Comparison of ENCODE assay signal across 11 cellular contexts in the genomic region with DNA sequence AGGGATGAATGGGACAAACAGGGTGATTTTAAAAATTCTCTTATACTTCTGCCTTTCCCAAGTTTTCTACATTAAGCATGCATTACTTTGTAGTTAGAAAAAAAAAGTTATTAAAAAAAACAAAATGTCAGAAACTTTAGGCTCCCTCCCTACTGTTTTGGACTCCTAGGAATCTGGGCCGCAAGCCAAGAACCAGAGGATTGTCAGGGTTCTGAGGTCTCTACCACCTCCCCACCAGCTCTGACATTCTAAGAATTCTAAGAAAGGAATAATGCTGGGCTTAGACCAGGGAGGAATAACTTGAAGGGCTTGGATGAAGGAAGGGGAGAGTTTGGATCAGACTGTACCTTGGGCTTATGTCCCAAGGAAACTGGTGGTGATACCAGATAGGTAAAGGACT. TPM values are rescaled to one million over a fixed set of nuclear protein-coding genes. Genes with fewer than 3 reads are reported as not detected.
A peak's percentile ranks its signal among the peaks of the same experiment; 100 is the strongest.
DNase-seq lines count a peak whose midpoint lies in the region; ATAC-seq and TF ChIP-seq lines count a peak whose summit lies in the region.
"Had no signal": no experiment of that assay in that cellular context is flagged by ENCODE, and none has a peak within 500 bp of the region (broad histone marks: within the 10 kb centered on the region; RNA-seq: fewer than 3 reads in every experiment).

No MANE protein-coding gene starts in this region.

- no peaks in the 10 kb centered on the region for H3K9me2 ChIP-seq in Karpas-422 (replicated peaks; ENCODE audit: insufficient read depth, low read length)

- no peak overlapping the region for H3K27ac ChIP-seq in CD8-positive, alpha-beta memory T cell (ENCODE audit: low read depth, low read length)
- H3K27ac ChIP-seq in Karpas-422 (ENCODE audit: low read length): no peak overlapping the region

- no peak overlapping the region for H2AFZ ChIP-seq in Karpas-422 (ENCODE audit: low read length)

- peaks cover 40% of the 10 kb centered on the region for H3K4me1 ChIP-seq in CD8-positive, alpha-beta memory T cell (ENCODE audit: insufficient read depth, low read length)
- peaks cover 43% of the 10 kb centered on the region for H3K4me1 ChIP-seq in Karpas-422 (ENCODE audit: low read length)

- no peak for DNase-seq in CD8-positive, alpha-beta memory T cell
- DNase-seq in Karpas-422 (no peak), astrocyte of the hippocampus (ENCODE audit: low read depth, low spot score) (peak; percentile 83), GM13977 (ENCODE audit: low spot score) (no peak)
- DNase-seq in stimulated activated CD4-positive, alpha-beta T cell treated with anti-CD3 and anti-CD28 coated beads, Interleukin-15, amount 100 ng/mL, for 24 hours: no peak
- DNase-seq: stimulated activated CD4-positive, alpha-beta T cell treated with anti-CD3 and anti-CD28 coated beads, Interleukin-12 subunit alpha, Interleukin-12 subunit beta, amount 100 ng/mL, for 4 hours had no signal

- no peaks in the 10 kb centered on the region for H3K36me3 ChIP-seq in CD8-positive, alpha-beta memory T cell (ENCODE audit: insufficient read depth, low read length)
- peaks cover 14% of the 10 kb centered on the region; the same call in 1 of the 2 replicates for H3K36me3 ChIP-seq in Karpas-422 (ENCODE audit: insufficient read depth, low read length)

- no peaks in the 10 kb centered on the region for H4K20me1 ChIP-seq in Karpas-422 (ENCODE audit: insufficient read depth, low read depth, low read length)

- POLR2A ChIA-PET in CD8-positive, alpha-beta memory T cell (lab: Charles Lee): interaction anchor here (2.1 kb wide), 1 partner anchor 66 kb away, joined by 6 read pairs; the partner anchor contains the start of genes CREB3 and TLN1

- in situ Hi-C loops in GM13977 (cut with MboI; ENCODE audit: low pct_unique_long_range_greater_than_20kb, low sequenced_read_pairs, unreplicated experiment): loop anchor here (10.0 kb wide), 1 partner anchor 59 kb away; no protein-coding TSS in a partner anchor

- ATAC-seq in HG03139 (IDR thresholded peaks at IDR 0.05; ENCODE audit: unreplicated experiment): no peak

- peak overlapping the region; percentile 80 for H3K4me2 ChIP-seq in Karpas-422 (ENCODE audit: low read depth, low read length, poor library complexity, severe bottlenecking)

- TF ChIP-seq CTCF in nephron (IDR thresholded peaks at IDR 0.05; ENCODE audit: unreplicated experiment in 3 of 3): no peak
- no peak for TF ChIP-seq CTCF in GM13977 (IDR thresholded peaks at IDR 0.05; ENCODE audit: extremely low read depth, insufficient read depth, missing control alignments)

- CTCF ChIA-PET in CD8-positive, alpha-beta memory T cell (lab: Charles Lee): interaction anchor here (1.6 to 8.6 kb wide), 8 partner anchors 8 to 62 kb away, joined by 3 to 82 read pairs (median 10); partner anchors contain the start of genes CCDC107 and RMRP

- H3K9me3 Mint-ChIP-seq in CD8-positive, alpha-beta memory T cell: no peaks in the 10 kb centered on the region
- H3K9me3 Mint-ChIP-seq in nephron: no peaks in the 10 kb centered on the region

- H3K36me3 Mint-ChIP-seq in CD8-positive, alpha-beta memory T cell: peaks cover 2 to 6% (median 5%) of the 10 kb centered on the region in 3 donors
- peaks cover 9% of the 10 kb centered on the region for H3K36me3 Mint-ChIP-seq in nephron (ENCODE audit: low read depth)

- H3K27me3 Mint-ChIP-seq in CD8-positive, alpha-beta memory T cell: peaks cover 0 to 2% of the 10 kb centered on the region in 2 donors
- no peaks in the 10 kb centered on the region for H3K27me3 Mint-ChIP-seq in nephron (ENCODE audit: low read depth)

- H3K4me3 Mint-ChIP-seq in CD8-positive, alpha-beta memory T cell: peak overlapping the region in 6 of 7 donors; percentile 16 to 91 (median 68)
- peak overlapping the region; percentile 73 to 87 (median 85) for H3K4me3 Mint-ChIP-seq in nephron

- H3K9ac ChIP-seq in Karpas-422 (ENCODE audit: low read length): no peak overlapping the region

- H3K9me3 ChIP-seq in CD8-positive, alpha-beta memory T cell (ENCODE audit: low read length): no peaks in the 10 kb centered on the region
- no peaks in the 10 kb centered on the region for H3K9me3 ChIP-seq in Karpas-422 (ENCODE audit: low read length)

- no peaks in the 10 kb centered on the region for H3K27me3 ChIP-seq in CD8-positive, alpha-beta memory T cell (ENCODE audit: insufficient read depth, low read length, poor library complexity, severe bottlenecking)
- no peaks in the 10 kb centered on the region for H3K27me3 ChIP-seq in Karpas-422 (ENCODE audit: low read length)

- no peak overlapping the region for H3K4me3 ChIP-seq in CD8-positive, alpha-beta memory T cell (ENCODE audit: low read length)
- H3K4me3 ChIP-seq in Karpas-422 (ENCODE audit: low read length): no peak overlapping the region

- peak overlapping the region in 5 of 8 donors; percentile 10 to 78 (median 45) for H3K27ac Mint-ChIP-seq in CD8-positive, alpha-beta memory T cell
- H3K27ac Mint-ChIP-seq in nephron: peak overlapping the region; percentile 78 to 85 (median 84)

- H3K79me2 ChIP-seq in Karpas-422 (ENCODE audit: low read length): peaks cover 32% of the 10 kb centered on the region

- peaks cover 41 to 56% (median 52%) of the 10 kb centered on the region in 3 donors for H3K4me1 Mint-ChIP-seq in CD8-positive, alpha-beta memory T cell
- peaks cover 57% of the 10 kb centered on the region for H3K4me1 Mint-ChIP-seq in nephron

RNA-seq across cellular contexts. Expression of gene ARHGEF39, which starts 1.1 kb away (rescaled TPM):
- 10 to 100 TPM in 1 of 2 experiments, 1 to 10 TPM in 1; 7.7 to 10.7 TPM for total RNA-seq in CD8-positive, alpha-beta memory T cell
- 1.2 TPM for polyA plus RNA-seq in CD8-positive, alpha-beta memory T cell
- 15.3 and 16.0 TPM in 2 replicates for total RNA-seq in Karpas-422 (2014; rRNA removed; shearing (Covaris generic); ENCODE audit: low replicate concordance)

RNA-seq across cellular contexts. Expression of gene CA9, which starts 7.7 kb away (rescaled TPM):
- under 1 TPM in 1 of 2 experiments, not detected in 1; 0.75 TPM for total RNA-seq in CD8-positive, alpha-beta memory T cell
- not detected for polyA plus RNA-seq in CD8-positive, alpha-beta memory T cell
- total RNA-seq in Karpas-422 (2014; rRNA removed; shearing (Covaris generic); ENCODE audit: low replicate concordance): 26.8 and 35.2 TPM in 2 replicates
- polyA plus RNA-seq: neural cell had no signal

RNA-seq across cellular contexts. Expression of gene CCDC107, which starts 8.0 kb away (rescaled TPM):
- total RNA-seq in CD8-positive, alpha-beta memory T cell: 10 to 100 TPM; 18.5 to 20.0 TPM
- 105 TPM for polyA plus RNA-seq in CD8-positive, alpha-beta memory T cell
- total RNA-seq in Karpas-422 (2014; rRNA removed; shearing (Covaris generic); ENCODE audit: low replicate concordance): 13.2 and 24.0 TPM in 2 replicates

RNA-seq across cellular contexts. Expression of gene RMRP, which starts 8.2 kb away (rescaled TPM):
- over 10,000 TPM in 1 of 2 experiments, 1,000 to 10,000 TPM in 1; 7,718 to 11,549 TPM for total RNA-seq in CD8-positive, alpha-beta memory T cell
- polyA plus RNA-seq in CD8-positive, alpha-beta memory T cell: not detected
- total RNA-seq in Karpas-422 (2014; rRNA removed; shearing (Covaris generic); ENCODE audit: low replicate concordance): 23,349 and 56,129 TPM in 2 replicates
- polyA plus RNA-seq: neural cell had no signal

RNA-seq across cellular contexts. Expression of gene SIT1, which starts 15.3 kb away (rescaled TPM):
- 10 to 100 TPM; 43.1 TPM for total RNA-seq in CD8-positive, alpha-beta memory T cell
- polyA plus RNA-seq in CD8-positive, alpha-beta memory T cell: 196 TPM
- total RNA-seq in Karpas-422 (2014; rRNA removed; shearing (Covaris generic); ENCODE audit: low replicate concordance): 97.6 and 117 TPM in 2 replicates
- total RNA-seq: bronchial epithelial cell, SK-MEL-5 had no signal
- polyA plus RNA-seq: neural cell had no signal

Comparison
In these comparisons a context has a peak if more than half of its experiments do, and no peak if none do; other contexts are left out.
1. RNA of gene CA9, which starts 7.7 kb away (total RNA-seq): 26.8 to 35.2 TPM in Karpas-422; 0.75 TPM in CD8-positive, alpha-beta memory T cell; every median in the first group is over 10 times any median in the second.